Comparison of ENCODE assay signal across 16 cellular contexts in the genomic region with DNA sequence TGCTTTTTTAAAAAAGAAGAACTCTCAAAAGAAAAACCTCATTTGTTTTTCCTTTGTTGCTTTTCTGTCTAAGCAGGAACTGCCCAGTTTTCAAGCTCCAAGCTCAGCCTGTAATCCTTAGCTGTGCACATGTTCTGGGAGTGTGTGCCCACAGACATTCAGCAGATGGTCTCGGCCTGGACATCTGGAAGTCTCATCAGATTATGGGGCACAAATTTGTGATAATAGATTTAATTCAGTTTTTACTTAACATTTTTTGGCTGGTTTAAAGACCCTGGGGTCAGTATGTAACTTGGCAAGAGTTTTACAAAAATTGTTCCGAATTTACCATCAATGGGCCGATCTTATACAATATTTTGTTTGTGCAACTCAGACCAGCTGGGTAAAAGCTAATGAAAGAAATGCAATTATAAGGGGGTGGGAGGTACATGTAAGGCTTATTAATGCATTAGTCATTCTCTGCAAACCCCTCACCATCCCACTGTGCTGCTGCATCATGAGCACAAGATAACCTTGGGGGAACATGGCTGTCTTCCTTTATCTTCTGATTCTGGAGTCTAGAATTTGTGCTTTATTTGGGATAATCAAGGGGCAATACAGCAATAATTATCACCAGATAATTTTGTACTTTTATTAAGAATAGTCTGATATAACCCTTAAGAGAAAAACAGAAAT.
DNase-seq lines count a peak whose midpoint lies in the region; ATAC-seq and TF ChIP-seq lines count a peak whose summit lies in the region.
"Had no signal": no experiment of that assay in that cellular context is flagged by ENCODE, and none has a peak within 500 bp of the region (broad histone marks: within the 10 kb centered on the region; RNA-seq: fewer than 3 reads in every experiment).

No MANE protein-coding gene starts in this region.

- ATAC-seq in SK-N-SH treated with all-trans-retinoic acid at 6 μM for 48 hours = peak; percentile 58; the same call in 1 of the 3 replicates
- ATAC-seq: HCT116 had no signal

- H3K4me1 Mint-ChIP-seq in activated naive CD8-positive, alpha-beta T cell treated with anti-CD3 and anti-CD28 coated beads for 36 hours = peaks cover 1% of the 10 kb centered on the region
- no peaks in the 10 kb centered on the region for H3K4me1 Mint-ChIP-seq in HFFc6 (ENCODE audit: low read depth)
- H3K4me1 Mint-ChIP-seq: B cell had no signal

- no peak overlapping the region for H3K4me3 Mint-ChIP-seq in activated naive CD8-positive, alpha-beta T cell treated with anti-CD3 and anti-CD28 coated beads for 36 hours
- no peak overlapping the region for H3K4me3 Mint-ChIP-seq in HFFc6
- H3K4me3 Mint-ChIP-seq: B cell; CD4-positive, alpha-beta memory T cell; IgD-negative memory B cell had no signal

- DNase-seq in D341Med (ENCODE audit: low spot score) (peak; percentile 77), NCI-H524 treated with DMSO at 0.1 percent for 48 hours (lab: John Stamatoyannopoulos, UW) (peak; percentile 85), retina (peak; percentile 16), Kasumi-1 (lab: John Stamatoyannopoulos, UW) (no peak), HFFc6 (no peak)
- DNase-seq in activated naive CD8-positive, alpha-beta T cell treated with anti-CD3 and anti-CD28 coated beads for 36 hours = no peak
- DNase-seq: 8988T; CD4-positive, alpha-beta memory T cell; DMS153; DMS79 treated with DMSO at 0.1 percent for 48 hours; EL; GM23248 had no signal

- no peaks in the 10 kb centered on the region for H3K9me3 Mint-ChIP-seq in activated naive CD8-positive, alpha-beta T cell treated with anti-CD3 and anti-CD28 coated beads for 36 hours
- no peaks in the 10 kb centered on the region for H3K9me3 Mint-ChIP-seq in HFFc6

- H3K36me3 Mint-ChIP-seq in activated naive CD8-positive, alpha-beta T cell treated with anti-CD3 and anti-CD28 coated beads for 36 hours = no peaks in the 10 kb centered on the region
- H3K36me3 Mint-ChIP-seq in HFFc6 (ENCODE audit: low read depth) = no peaks in the 10 kb centered on the region
- H3K36me3 Mint-ChIP-seq: CD4-positive, alpha-beta memory T cell; IgD-negative memory B cell had no signal

- TF ChIP-seq CTCF in HFFc6 (IDR thresholded peaks at IDR 0.05) = no peak

- no peak overlapping the region for H3K27ac Mint-ChIP-seq in activated naive CD8-positive, alpha-beta T cell treated with anti-CD3 and anti-CD28 coated beads for 36 hours
- no peak overlapping the region for H3K27ac Mint-ChIP-seq in HFFc6
- H3K27ac Mint-ChIP-seq: B cell; CD4-positive, alpha-beta memory T cell; IgD-negative memory B cell had no signal

- H3K27me3 Mint-ChIP-seq in activated naive CD8-positive, alpha-beta T cell treated with anti-CD3 and anti-CD28 coated beads for 36 hours = peaks cover 26% of the 10 kb centered on the region
- peaks cover 7% of the 10 kb centered on the region; the same call in 1 of the 2 replicates for H3K27me3 Mint-ChIP-seq in HFFc6 (ENCODE audit: insufficient read depth)

TF ChIP-seq in SK-N-SH treated with all-trans-retinoic acid at 6 μM for 48 hours, 23 proteins besides CTCF, POLR2A, EP300 and RAD21 (continues in another document):
- TF ChIP-seq TSHZ2 (CRISPR knock-in tag; IDR thresholded peaks at IDR 0.05) = peak; percentile 97
- TF ChIP-seq, protein P1, sequence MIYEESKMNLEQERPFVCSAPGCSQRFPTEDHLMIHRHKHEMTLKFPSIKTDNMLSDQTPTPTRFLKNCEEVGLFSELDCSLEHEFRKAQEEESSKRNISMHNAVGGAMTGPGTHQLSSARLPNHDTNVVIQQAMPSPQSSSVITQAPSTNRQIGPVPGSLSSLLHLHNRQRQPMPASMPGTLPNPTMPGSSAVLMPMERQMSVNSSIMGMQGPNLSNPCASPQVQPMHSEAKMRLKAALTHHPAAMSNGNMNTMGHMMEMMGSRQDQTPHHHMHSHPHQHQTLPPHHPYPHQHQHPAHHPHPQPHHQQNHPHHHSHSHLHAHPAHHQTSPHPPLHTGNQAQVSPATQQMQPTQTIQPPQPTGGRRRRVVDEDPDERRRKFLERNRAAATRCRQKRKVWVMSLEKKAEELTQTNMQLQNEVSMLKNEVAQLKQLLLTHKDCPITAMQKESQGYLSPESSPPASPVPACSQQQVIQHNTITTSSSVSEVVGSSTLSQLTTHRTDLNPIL (CRISPR knock-in tag; IDR thresholded peaks at IDR 0.05; ENCODE audit: low read depth) = peak; percentile 65; the same call in 1 of the 2 replicates
- no peak for TF ChIP-seq OSR1 (CRISPR knock-in tag; IDR thresholded peaks at IDR 0.05)
- TF ChIP-seq ZNF70 (CRISPR knock-in tag; IDR thresholded peaks at IDR 0.05) = no peak
- TF ChIP-seq, protein P2, sequence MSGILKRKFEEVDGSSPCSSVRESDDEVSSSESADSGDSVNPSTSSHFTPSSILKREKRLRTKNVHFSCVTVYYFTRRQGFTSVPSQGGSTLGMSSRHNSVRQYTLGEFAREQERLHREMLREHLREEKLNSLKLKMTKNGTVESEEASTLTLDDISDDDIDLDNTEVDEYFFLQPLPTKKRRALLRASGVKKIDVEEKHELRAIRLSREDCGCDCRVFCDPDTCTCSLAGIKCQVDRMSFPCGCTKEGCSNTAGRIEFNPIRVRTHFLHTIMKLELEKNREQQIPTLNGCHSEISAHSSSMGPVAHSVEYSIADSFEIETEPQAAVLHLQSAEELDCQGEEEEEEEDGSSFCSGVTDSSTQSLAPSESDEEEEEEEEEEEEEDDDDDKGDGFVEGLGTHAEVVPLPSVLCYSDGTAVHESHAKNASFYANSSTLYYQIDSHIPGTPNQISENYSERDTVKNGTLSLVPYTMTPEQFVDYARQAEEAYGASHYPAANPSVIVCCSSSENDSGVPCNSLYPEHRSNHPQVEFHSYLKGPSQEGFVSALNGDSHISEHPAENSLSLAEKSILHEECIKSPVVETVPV (CRISPR knock-in tag; IDR thresholded peaks at IDR 0.05) = peak; percentile 89
- TF ChIP-seq ZFP30 (CRISPR knock-in tag; IDR thresholded peaks at IDR 0.05) = no peak
- TF ChIP-seq TOX (CRISPR knock-in tag; IDR thresholded peaks at IDR 0.05; ENCODE audit: borderline replicate concordance) = no peak
- TF ChIP-seq CSDC2 (CRISPR knock-in tag; IDR thresholded peaks at IDR 0.05) = no peak
- TF ChIP-seq TCF4 (CRISPR knock-in tag; IDR thresholded peaks at IDR 0.05; ENCODE audit: borderline replicate concordance) = peak; percentile 100
- TF ChIP-seq SNAI2 (CRISPR knock-in tag; IDR thresholded peaks at IDR 0.05) = peak; percentile 79; the same call in 1 of the 2 replicates
- TF ChIP-seq ISL1 (CRISPR knock-in tag; IDR thresholded peaks at IDR 0.05) = peak; percentile 72
- TF ChIP-seq ZNF8 (CRISPR knock-in tag; IDR thresholded peaks at IDR 0.05) = peak; percentile 51; the same call in 1 of the 2 replicates
- TF ChIP-seq, protein P3, sequence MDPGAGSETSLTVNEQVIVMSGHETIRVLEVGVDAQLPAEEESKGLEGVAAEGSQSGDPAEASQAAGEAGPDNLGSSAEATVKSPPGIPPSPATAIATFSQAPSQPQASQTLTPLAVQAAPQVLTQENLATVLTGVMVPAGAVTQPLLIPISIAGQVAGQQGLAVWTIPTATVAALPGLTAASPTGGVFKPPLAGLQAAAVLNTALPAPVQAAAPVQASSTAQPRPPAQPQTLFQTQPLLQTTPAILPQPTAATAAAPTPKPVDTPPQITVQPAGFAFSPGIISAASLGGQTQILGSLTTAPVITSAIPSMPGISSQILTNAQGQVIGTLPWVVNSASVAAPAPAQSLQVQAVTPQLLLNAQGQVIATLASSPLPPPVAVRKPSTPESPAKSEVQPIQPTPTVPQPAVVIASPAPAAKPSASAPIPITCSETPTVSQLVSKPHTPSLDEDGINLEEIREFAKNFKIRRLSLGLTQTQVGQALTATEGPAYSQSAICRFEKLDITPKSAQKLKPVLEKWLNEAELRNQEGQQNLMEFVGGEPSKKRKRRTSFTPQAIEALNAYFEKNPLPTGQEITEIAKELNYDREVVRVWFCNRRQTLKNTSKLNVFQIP (CRISPR knock-in tag; IDR thresholded peaks at IDR 0.05; ENCODE audit: borderline replicate concordance, low read depth) = no peak
- peak; percentile 64; the same call in 1 of the 2 replicates for TF ChIP-seq ZFP3 (CRISPR knock-in tag; IDR thresholded peaks at IDR 0.05)
- peak; percentile 77; the same call in 1 of the 2 replicates for TF ChIP-seq GLIS3 (CRISPR knock-in tag; IDR thresholded peaks at IDR 0.05)
- TF ChIP-seq ZNF565 (CRISPR knock-in tag; conservative IDR thresholded peaks at IDR 0.05; ENCODE audit: low read depth) = peak; percentile 59; the same call in 1 of the 2 replicates
- TF ChIP-seq ZC3H10 (CRISPR knock-in tag; IDR thresholded peaks at IDR 0.05) = no peak
- TF ChIP-seq PPARA (CRISPR knock-in tag; IDR thresholded peaks at IDR 0.05; ENCODE audit: borderline replicate concordance) = no peak

Comparison
In these comparisons a context has a peak if more than half of its experiments do, and no peak if none do; other contexts are left out.
1. DNase-seq: peak in D341Med (single experiment), NCI-H524 treated with DMSO at 0.1 percent for 48 hours (single experiment) and retina (single experiment); none in Kasumi-1 (0 of 2), activated naive CD8-positive, alpha-beta T cell treated with anti-CD3 and anti-CD28 coated beads for 36 hours (single experiment) and HFFc6 (single experiment).